In the genomic region with DNA sequence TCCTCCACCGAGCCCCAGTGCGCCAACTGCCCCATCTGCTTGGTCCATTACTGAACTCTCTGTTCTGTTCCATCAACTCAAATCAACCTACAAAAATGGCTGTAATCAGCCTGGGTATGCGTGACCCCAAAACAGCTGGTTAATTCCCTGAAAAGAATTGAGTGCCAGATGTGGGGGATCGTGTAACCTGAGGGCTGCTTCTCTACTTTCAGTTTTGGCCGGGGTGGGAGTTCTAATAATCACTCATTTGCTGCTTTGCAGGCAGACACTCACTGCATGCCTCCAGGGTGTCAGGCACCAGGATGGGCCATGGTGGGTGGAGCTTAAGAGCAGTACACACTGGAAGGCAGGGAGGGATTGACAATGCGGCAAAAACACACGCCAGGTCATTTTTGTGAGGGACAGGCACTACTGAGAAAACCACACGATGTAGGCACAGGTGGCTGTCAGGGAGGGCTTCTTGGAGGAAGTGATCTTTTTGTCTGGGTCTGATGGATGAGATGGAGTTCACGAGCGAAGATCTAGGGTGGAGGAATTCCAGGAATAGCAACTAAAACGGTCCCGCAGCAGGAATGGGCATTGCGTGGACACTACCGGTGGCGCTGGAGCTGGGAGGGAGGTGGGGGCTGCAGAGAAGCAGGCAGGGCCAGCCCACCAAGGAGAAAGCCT, we compare ENCODE assay signal across 27 cellular contexts. TPM values are rescaled to one million over a fixed set of nuclear protein-coding genes. Genes with fewer than 3 reads are reported as not detected.
"Had no signal": no experiment of that assay in that cellular context is flagged by ENCODE, and none has a peak within 500 bp of the region (broad histone marks: within the 10 kb centered on the region; RNA-seq: fewer than 3 reads in every experiment).

No MANE protein-coding gene starts in this region.

- H3K36me3 Mint-ChIP-seq: activated CD4-positive, alpha-beta memory T cell treated with anti-CD3 and anti-CD28 coated beads for 36 hours; T-cell had no signal

- H3K4me3 Mint-ChIP-seq: activated CD4-positive, alpha-beta memory T cell treated with anti-CD3 and anti-CD28 coated beads for 36 hours; activated CD4-positive, alpha-beta T cell treated with anti-CD3 and anti-CD28 coated beads, Interleukin-2, amount 10 ng/mL, durations not matched to agents 7 days and 5 days; activated T-helper 17 cell treated with anti-CD3 and anti-CD28 coated beads, Interleukin-2, amount 50 U/mL, for 72 hours; T-cell had no signal

- H3K27me3 Mint-ChIP-seq: activated CD4-positive, alpha-beta T cell treated with anti-CD3 and anti-CD28 coated beads, Interleukin-2, amount 10 ng/mL, durations not matched to agents 7 days and 5 days; activated T-helper 17 cell treated with anti-CD3 and anti-CD28 coated beads, Interleukin-2, amount 50 U/mL, for 72 hours had no signal

- H3K9me3 Mint-ChIP-seq: activated CD4-positive, alpha-beta memory T cell treated with anti-CD3 and anti-CD28 coated beads for 36 hours; activated CD4-positive, alpha-beta T cell treated with anti-CD3 and anti-CD28 coated beads, Interleukin-2, amount 10 ng/mL, durations not matched to agents 7 days and 5 days; activated T-helper 17 cell treated with anti-CD3 and anti-CD28 coated beads, Interleukin-2, amount 50 U/mL, for 72 hours had no signal

- H3K27ac ChIP-seq: brain microvascular endothelial cell, cardiac muscle cell, RWPE1, SJSA1, VCaP had no signal

- H3K36me3 ChIP-seq: brain microvascular endothelial cell, cardiac muscle cell, SJSA1 had no signal

- ATAC-seq: activated T-helper 17 cell treated with anti-CD3 and anti-CD28 coated beads, Interleukin-2, amount 50 U/mL, for 72 hours; T-cell had no signal

- FAIRE-seq: astrocyte had no signal

- H3K27ac Mint-ChIP-seq: activated CD4-positive, alpha-beta memory T cell treated with anti-CD3 and anti-CD28 coated beads for 36 hours; activated T-helper 17 cell treated with anti-CD3 and anti-CD28 coated beads, Interleukin-2, amount 50 U/mL, for 72 hours; T-cell had no signal

- H3K4me1 Mint-ChIP-seq: activated CD4-positive, alpha-beta T cell treated with anti-CD3 and anti-CD28 coated beads, Interleukin-2, amount 10 ng/mL, durations not matched to agents 7 days and 5 days; activated T-helper 17 cell treated with anti-CD3 and anti-CD28 coated beads, Interleukin-2, amount 50 U/mL, for 72 hours had no signal

- DNase-seq: activated CD4-positive, alpha-beta memory T cell treated with anti-CD3 and anti-CD28 coated beads for 36 hours; activated CD4-positive, alpha-beta T cell treated with anti-CD3 and anti-CD28 coated beads, Interleukin-2, amount 10 ng/mL, durations not matched to agents 7 days and 5 days; activated CD4-positive, CD25-positive, alpha-beta regulatory T cell; activated CD8-positive, alpha-beta memory T cell treated with anti-CD3 and anti-CD28 coated beads for 24 hours; activated gamma-delta T cell; activated naive CD4-positive, alpha-beta T cell treated with anti-CD3 and anti-CD28 coated beads, Interleukin-2, amount 50 U/mL, for 16 hours; activated T-cell treated with anti-CD3 and anti-CD28 coated beads, Interleukin-2, amount 50 U/mL, for 48 hours; brain microvascular endothelial cell; Kasumi-1; KBM-7; NCI-H1092; NCI-H2029; NCI-H2107; NCI-H226; NCI-H774; NK-92 treated with Interleukin-12 subunit alpha and Interleukin-12 subunit beta, amount 100 ng/mL, for 24 hours; OCI-M1; Right ventricle myocardium superior; T-cell had no signal

- H3K4me3 ChIP-seq: cardiac muscle cell, SJSA1 had no signal

- H3K9me3 ChIP-seq: SJSA1 had no signal

RNA-seq across cellular contexts. Expression of a gene that starts 30.3 kb away (rescaled TPM):
- total RNA-seq: activated CD4-positive, alpha-beta memory T cell treated with anti-CD3 and anti-CD28 coated beads for 36 hours; activated CD4-positive, alpha-beta T cell treated with anti-CD3 and anti-CD28 coated beads, Interleukin-2, amount 10 ng/mL, durations not matched to agents 7 days and 5 days; activated T-helper 17 cell treated with anti-CD3 and anti-CD28 coated beads, Interleukin-2, amount 50 U/mL, for 72 hours; astrocyte; cardiac muscle cell; SJSA1; T-cell; T-helper 2 cell treated with Interferon-gamma antibody and Interleukin-4, amounts not matched to agents 100 ng/mL and 5 ng/mL, for 36 hours had no signal
- polyA plus RNA-seq: cardiac muscle cell had no signal

RNA-seq across cellular contexts. Expression of a gene that starts 53.8 kb away (rescaled TPM):
- total RNA-seq: activated CD4-positive, alpha-beta memory T cell treated with anti-CD3 and anti-CD28 coated beads for 36 hours; activated CD4-positive, alpha-beta T cell treated with anti-CD3 and anti-CD28 coated beads, Interleukin-2, amount 10 ng/mL, durations not matched to agents 7 days and 5 days; activated T-helper 17 cell treated with anti-CD3 and anti-CD28 coated beads, Interleukin-2, amount 50 U/mL, for 72 hours; astrocyte; NCI-H460; SJSA1; T-cell; T-helper 2 cell treated with Interferon-gamma antibody and Interleukin-4, amounts not matched to agents 100 ng/mL and 5 ng/mL, for 36 hours had no signal
- polyA plus RNA-seq: cardiac muscle cell had no signal
